Comparison of ENCODE assay signal across 8 cellular contexts in the genomic region with DNA sequence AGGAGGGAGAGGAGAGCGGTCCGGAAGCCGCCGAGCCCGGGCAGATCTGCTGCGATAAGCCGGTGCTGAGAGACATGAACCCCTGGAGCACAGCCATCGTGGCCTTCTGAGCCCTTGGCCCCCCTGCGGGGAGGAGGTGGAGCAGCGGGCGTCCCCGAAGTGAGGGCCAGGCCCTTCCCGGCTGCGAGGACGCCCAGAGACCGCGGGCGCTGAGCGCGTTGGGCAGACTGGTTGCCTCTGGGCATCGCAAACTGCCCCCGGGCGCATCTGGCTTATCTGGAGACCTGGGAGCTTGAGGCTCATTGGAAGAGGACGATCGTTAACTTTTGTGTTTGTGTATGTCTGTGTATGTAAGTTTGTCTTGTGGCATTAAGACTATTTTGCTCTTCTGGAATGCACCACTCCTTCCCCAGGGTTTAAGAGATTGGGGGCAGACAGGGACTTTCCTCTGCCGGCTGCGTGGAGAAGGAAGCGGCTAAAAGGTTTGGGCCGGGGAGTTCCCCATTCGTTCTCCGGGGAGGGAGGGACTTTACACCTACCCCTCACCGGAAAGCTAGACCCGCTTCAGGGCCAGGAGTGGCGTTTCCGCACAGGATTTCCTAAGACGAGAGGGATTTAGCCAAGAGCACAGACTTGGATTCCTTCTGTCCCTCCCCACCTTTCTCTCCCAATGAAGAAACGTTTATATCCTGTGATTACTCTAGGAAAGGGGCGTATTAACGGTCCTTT. TPM values are rescaled to one million over a fixed set of nuclear protein-coding genes. Genes with fewer than 3 reads are reported as not detected.
A peak's percentile ranks its signal among the peaks of the same experiment; 100 is the strongest.
DNase-seq lines count a peak whose midpoint lies in the region; ATAC-seq lines count a peak whose summit lies in the region.

No MANE protein-coding gene starts in this region.

- peaks cover 4 to 19% of the 10 kb centered on the region in 2 donors for H3K4me1 ChIP-seq in muscle layer of duodenum (ENCODE audit: control insufficient read depth in 1 of 2, insufficient read depth in 2 of 2, low read length in 2 of 2)

- peaks cover 43% of the 10 kb centered on the region for H3K4me1 Mint-ChIP-seq in activated CD8-positive, alpha-beta memory T cell treated with anti-CD3 and anti-CD28 coated beads, Interleukin-2, amount 10 ng/mL, durations not matched to agents 7 days and 5 days
- H3K4me1 Mint-ChIP-seq in stimulated activated effector memory CD8-positive, alpha-beta T cell treated with anti-CD3 and anti-CD28 coated beads, Interleukin-12 subunit alpha, Interleukin-12 subunit beta, amount 100 ng/mL, for 72 hours: peaks cover 51% of the 10 kb centered on the region

- peak; percentile 35 for ATAC-seq in HG03045 (IDR thresholded peaks at IDR 0.05; ENCODE audit: unreplicated experiment)
- peak; percentile 35 for ATAC-seq in activated CD8-positive, alpha-beta memory T cell treated with anti-CD3 and anti-CD28 coated beads, Interleukin-2, amount 10 ng/mL, durations not matched to agents 7 days and 5 days
- ATAC-seq in stimulated activated effector memory CD8-positive, alpha-beta T cell treated with anti-CD3 and anti-CD28 coated beads, Interleukin-12 subunit alpha, Interleukin-12 subunit beta, amount 100 ng/mL, for 72 hours: peak; percentile 64

- no peaks in the 10 kb centered on the region for H3K9me3 Mint-ChIP-seq in activated CD8-positive, alpha-beta memory T cell treated with anti-CD3 and anti-CD28 coated beads, Interleukin-2, amount 10 ng/mL, durations not matched to agents 7 days and 5 days (ENCODE audit: low read depth)
- no peaks in the 10 kb centered on the region for H3K9me3 Mint-ChIP-seq in stimulated activated effector memory CD8-positive, alpha-beta T cell treated with anti-CD3 and anti-CD28 coated beads, Interleukin-12 subunit alpha, Interleukin-12 subunit beta, amount 100 ng/mL, for 72 hours

- no peaks in the 10 kb centered on the region for H3K27me3 Mint-ChIP-seq in activated CD8-positive, alpha-beta memory T cell treated with anti-CD3 and anti-CD28 coated beads, Interleukin-2, amount 10 ng/mL, durations not matched to agents 7 days and 5 days

- H3K36me3 ChIP-seq in muscle layer of duodenum (ENCODE audit: control insufficient read depth in 1 of 2, insufficient read depth in 2 of 2, low read length in 2 of 2): no peaks in the 10 kb centered on the region

- peak overlapping the region; percentile 92 for H3K27ac ChIP-seq in epithelial cell of prostate
- peak overlapping the region; percentile 92 for H3K27ac ChIP-seq in muscle layer of duodenum (ENCODE audit: low read length)

- CTCF ChIA-PET in activated CD8-positive, alpha-beta memory T cell treated with anti-CD3 and anti-CD28 coated beads, Interleukin-2, amount 10 ng/mL, durations not matched to agents 7 days and 5 days (lab: Charles Lee): interaction anchor here (0.9 to 6.2 kb wide), 14 partner anchors 10 to 208 kb away, joined by 3 to 91 read pairs (median 4); no protein-coding TSS in a partner anchor

- DNase-seq in NCI-H187 (lab: John Stamatoyannopoulos, UW) (peak; percentile 21 to 61), NCI-H187 treated with DMSO at 0.1 percent for 48 hours (lab: John Stamatoyannopoulos, UW) (no peak), NCI-H748 treated with DMSO at 0.1 percent for 48 hours (lab: John Stamatoyannopoulos, UW) (peak; percentile 14), epithelial cell of prostate (ENCODE audit: low read depth, low spot score) (no peak)
- peak; percentile 85 for DNase-seq in activated CD8-positive, alpha-beta memory T cell treated with anti-CD3 and anti-CD28 coated beads, Interleukin-2, amount 10 ng/mL, durations not matched to agents 7 days and 5 days
- DNase-seq in stimulated activated effector memory CD8-positive, alpha-beta T cell treated with anti-CD3 and anti-CD28 coated beads, Interleukin-12 subunit alpha, Interleukin-12 subunit beta, amount 100 ng/mL, for 72 hours (ENCODE audit: low spot score in 2 of 2): peak; percentile 61 to 86

- H3K36me3 Mint-ChIP-seq in activated CD8-positive, alpha-beta memory T cell treated with anti-CD3 and anti-CD28 coated beads, Interleukin-2, amount 10 ng/mL, durations not matched to agents 7 days and 5 days: peaks cover 47% of the 10 kb centered on the region
- peaks cover 72% of the 10 kb centered on the region for H3K36me3 Mint-ChIP-seq in stimulated activated effector memory CD8-positive, alpha-beta T cell treated with anti-CD3 and anti-CD28 coated beads, Interleukin-12 subunit alpha, Interleukin-12 subunit beta, amount 100 ng/mL, for 72 hours

- H3K4me3 ChIP-seq in muscle layer of duodenum (ENCODE audit: low read depth in 1 of 2, low read length in 2 of 2): peak overlapping the region; percentile 81 to 87

- H3K9me3 ChIP-seq in muscle layer of duodenum (ENCODE audit: control insufficient read depth in 1 of 2, low read length in 2 of 2): no peaks in the 10 kb centered on the region

- peak overlapping the region; percentile 97 for H3K27ac Mint-ChIP-seq in activated CD8-positive, alpha-beta memory T cell treated with anti-CD3 and anti-CD28 coated beads, Interleukin-2, amount 10 ng/mL, durations not matched to agents 7 days and 5 days
- H3K27ac Mint-ChIP-seq in stimulated activated effector memory CD8-positive, alpha-beta T cell treated with anti-CD3 and anti-CD28 coated beads, Interleukin-12 subunit alpha, Interleukin-12 subunit beta, amount 100 ng/mL, for 72 hours: peak overlapping the region; percentile 98

- H3K4me3 Mint-ChIP-seq in activated CD8-positive, alpha-beta memory T cell treated with anti-CD3 and anti-CD28 coated beads, Interleukin-2, amount 10 ng/mL, durations not matched to agents 7 days and 5 days: peak overlapping the region; percentile 96
- H3K4me3 Mint-ChIP-seq in stimulated activated effector memory CD8-positive, alpha-beta T cell treated with anti-CD3 and anti-CD28 coated beads, Interleukin-12 subunit alpha, Interleukin-12 subunit beta, amount 100 ng/mL, for 72 hours: peak overlapping the region; percentile 92

- H3K27me3 ChIP-seq in muscle layer of duodenum (ENCODE audit: low read depth, low read length): no peaks in the 10 kb centered on the region

RNA-seq across cellular contexts. Expression of a gene that starts 1.4 kb away (rescaled TPM):
- total RNA-seq in activated CD8-positive, alpha-beta memory T cell treated with anti-CD3 and anti-CD28 coated beads, Interleukin-2, amount 10 ng/mL, durations not matched to agents 7 days and 5 days: 10 to 100 TPM; 50.4 to 67.0 TPM

RNA-seq across cellular contexts. Expression of a gene that starts 56.2 kb away (rescaled TPM):
- total RNA-seq in activated CD8-positive, alpha-beta memory T cell treated with anti-CD3 and anti-CD28 coated beads, Interleukin-2, amount 10 ng/mL, durations not matched to agents 7 days and 5 days: 10 to 100 TPM; 38.7 to 41.2 TPM

Comparison
In these comparisons a context has a peak if more than half of its experiments do, and no peak if none do; other contexts are left out.
1. DNase-seq: peak in NCI-H187 (2 of 2), NCI-H748 treated with DMSO at 0.1 percent for 48 hours (single experiment), activated CD8-positive, alpha-beta memory T cell treated with anti-CD3 and anti-CD28 coated beads, Interleukin-2, amount 10 ng/mL, durations not matched to agents 7 days and 5 days (single experiment) and stimulated activated effector memory CD8-positive, alpha-beta T cell treated with anti-CD3 and anti-CD28 coated beads, Interleukin-12 subunit alpha, Interleukin-12 subunit beta, amount 100 ng/mL, for 72 hours (2 of 2); none in NCI-H187 treated with DMSO at 0.1 percent for 48 hours (single experiment) and epithelial cell of prostate (single experiment).
2. Peak in every context shown above with its lines, with median percentiles within 50 percentile points of each other: ATAC-seq.